In the genomic region with DNA sequence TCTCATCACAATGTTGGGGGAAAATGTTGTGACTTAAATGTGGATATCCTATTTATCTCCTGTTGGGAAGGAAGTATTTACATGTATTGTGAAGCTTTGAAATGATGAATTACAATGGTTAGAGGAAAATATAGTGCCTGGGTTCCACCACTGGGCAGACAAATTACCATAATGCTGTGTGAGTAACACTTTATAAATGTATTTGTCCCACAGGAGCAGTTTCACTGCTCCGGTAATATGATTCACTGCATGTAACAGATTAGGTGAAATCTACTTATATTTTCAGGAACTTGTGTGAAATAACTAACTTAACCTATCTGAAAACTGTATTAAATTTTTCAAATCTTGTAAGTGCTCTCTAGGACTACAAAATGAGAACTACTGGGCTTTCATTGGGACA, we compare ENCODE assay signal across 23 cellular contexts.
"Had no signal": no experiment of that assay in that cellular context is flagged by ENCODE, and none has a peak within 500 bp of the region (broad histone marks: within the 10 kb centered on the region; RNA-seq: fewer than 3 reads in every experiment).

No MANE protein-coding gene starts in this region.

- DNase-seq: cortex of kidney; dorsolateral prefrontal cortex; effector CD8-positive, alpha-beta T cell; esophagus squamous epithelium; foreskin fibroblast; head of caudate nucleus; mammary epithelial cell; mucosa of descending colon; naive thymus-derived CD8-positive, alpha-beta T cell; psoas muscle; spleen; stimulated activated CD4-positive, alpha-beta T cell treated with anti-CD3 and anti-CD28 coated beads, Interleukin-15, amount 100 ng/mL, for 24 hours; stimulated activated CD4-positive, alpha-beta T cell treated with anti-CD3 and anti-CD28 coated beads, Interleukin-1b, Interleukin-23, amount 100 ng/mL, for 48 hours; stimulated activated CD4-positive, alpha-beta T cell treated with anti-CD3 and anti-CD28 coated beads, Interleukin-4, amount 100 ng/mL, for 24 hours; stimulated activated naive B cell treated with anti-CD40 and anti-IgM and Interleukin-4, amounts not matched to agents 10 μg/mL and 1 μg/mL and 100 μg/mL, for 72 hours; stomach; substantia nigra; transverse colon had no signal

- H3K36me3 Mint-ChIP-seq: naive thymus-derived CD8-positive, alpha-beta T cell; stimulated activated naive B cell treated with anti-CD40 and anti-IgM and Interleukin-4, amounts not matched to agents 10 μg/mL and 1 μg/mL and 100 μg/mL, for 72 hours had no signal

- H3K79me2 ChIP-seq: hepatocyte had no signal

- H3K4me3 ChIP-seq: dorsolateral prefrontal cortex, esophagus squamous epithelium, hepatocyte, mucosa of descending colon, psoas muscle, spleen, stomach, thoracic aorta, transverse colon had no signal

- H3K4me1 ChIP-seq: esophagus squamous epithelium, psoas muscle, spleen, stomach, transverse colon had no signal

- H3K4me3 Mint-ChIP-seq: naive thymus-derived CD8-positive, alpha-beta T cell; stimulated activated naive B cell treated with anti-CD40 and anti-IgM and Interleukin-4, amounts not matched to agents 10 μg/mL and 1 μg/mL and 100 μg/mL, for 72 hours had no signal

- H3K4me1 Mint-ChIP-seq: naive thymus-derived CD8-positive, alpha-beta T cell; stimulated activated naive B cell treated with anti-CD40 and anti-IgM and Interleukin-4, amounts not matched to agents 10 μg/mL and 1 μg/mL and 100 μg/mL, for 72 hours had no signal

- H3K4me2 ChIP-seq: hepatocyte had no signal

- H3K27ac ChIP-seq: dorsolateral prefrontal cortex, esophagus squamous epithelium, hepatocyte, neutrophil, psoas muscle, spleen, stomach, thoracic aorta, transverse colon had no signal

- ATAC-seq: left lobe of liver; mucosa of descending colon; naive thymus-derived CD8-positive, alpha-beta T cell; psoas muscle; sciatic nerve; stimulated activated naive B cell treated with anti-CD40 and anti-IgM and Interleukin-4, amounts not matched to agents 10 μg/mL and 1 μg/mL and 100 μg/mL, for 72 hours had no signal

- H3K36me3 ChIP-seq: esophagus squamous epithelium, neutrophil, spleen, stomach, thoracic aorta, transverse colon had no signal

- H3K27me3 Mint-ChIP-seq: naive thymus-derived CD8-positive, alpha-beta T cell; stimulated activated naive B cell treated with anti-CD40 and anti-IgM and Interleukin-4, amounts not matched to agents 10 μg/mL and 1 μg/mL and 100 μg/mL, for 72 hours had no signal

- H3K27me3 ChIP-seq: dorsolateral prefrontal cortex, esophagus squamous epithelium, hepatocyte, neutrophil, spleen, stomach, transverse colon had no signal

- H3K27ac Mint-ChIP-seq: naive thymus-derived CD8-positive, alpha-beta T cell; stimulated activated naive B cell treated with anti-CD40 and anti-IgM and Interleukin-4, amounts not matched to agents 10 μg/mL and 1 μg/mL and 100 μg/mL, for 72 hours had no signal
